9 cellular contexts compared by ENCODE assay signal in genomic region chr9:136362450-136362784, GRCh38. TPM values are rescaled to one million over a fixed set of nuclear protein-coding genes. Genes with fewer than 3 reads are reported as not detected.
A peak's percentile ranks its signal among the peaks of the same experiment; 100 is the strongest.
DNase-seq lines count a peak whose midpoint lies in the region; ATAC-seq and TF ChIP-seq lines count a peak whose summit lies in the region.
"Had no signal": no experiment of that assay in that cellular context is flagged by ENCODE, and none has a peak within 500 bp of the region (broad histone marks: within the 10 kb centered on the region; RNA-seq: fewer than 3 reads in every experiment).

No MANE protein-coding gene starts in this region.

- H3K4me3 Mint-ChIP-seq in MCF 10A (ENCODE audit: unreplicated experiment) = no peak overlapping the region
- peak overlapping the region; percentile 89 for H3K4me3 Mint-ChIP-seq in type B pancreatic cell

- H2AFZ ChIP-seq in mammary epithelial cell (ENCODE audit: low read depth, low read length) = no peak overlapping the region

- H3K36me3 Mint-ChIP-seq in MCF 10A (ENCODE audit: insufficient read depth, unreplicated experiment) (peaks cover 5% of the 10 kb centered on the region), type B pancreatic cell (no peaks in the 10 kb centered on the region)

- H3K27me3 Mint-ChIP-seq in MCF 10A (ENCODE audit: insufficient read depth, unreplicated experiment) (no peaks in the 10 kb centered on the region), type B pancreatic cell (no peaks in the 10 kb centered on the region)

- no peak overlapping the region for H3K27ac ChIP-seq in mammary epithelial cell (ENCODE audit: insufficient read depth, low read depth, low read length)
- peak overlapping the region; percentile 92 for H3K27ac ChIP-seq in lower lobe of right lung

- H4K20me1 ChIP-seq in mammary epithelial cell (ENCODE audit: insufficient read depth, low read length) = no peaks in the 10 kb centered on the region

- ATAC-seq in lower lobe of right lung (no peak), HG03095 (IDR thresholded peaks at IDR 0.05; ENCODE audit: unreplicated experiment) (no peak)

- no peak for DNase-seq in MCF 10A (ENCODE audit: unreplicated experiment)
- DNase-seq in mammary epithelial cell = no peak
- DNase-seq in adipocyte (ENCODE audit: low read depth) = no peak
- no peak for DNase-seq in lower lobe of right lung
- no peak for DNase-seq in type B pancreatic cell (ENCODE audit: extremely low spot score, unreplicated experiment)
- DNase-seq in COLO668 (lab: John Stamatoyannopoulos, UW; ENCODE audit: unreplicated experiment) = no peak
- no peak for DNase-seq in mucosa of gallbladder (ENCODE audit: low spot score)

- intact Hi-C loops in MCF 10A (cut with micrococcal nuclease) = no loop called here
- intact Hi-C loops in mammary epithelial cell (cut with micrococcal nuclease) = loop anchor here (5.0 kb wide), 1 partner anchor 35 kb away; the partner anchor contains the start of gene GPSM1
- intact Hi-C loops in lower lobe of right lung (cut with DNase I) = no loop called here

- H3K4me2 ChIP-seq in mammary epithelial cell (ENCODE audit: insufficient read depth, low read depth, low read length) = no peak overlapping the region

- CTCF ChIA-PET in MCF 10A (lab: Yijun Ruan, JAX) (interaction anchor here (0.6 to 2.0 kb wide), 9 partner anchors 13 to 1249 kb away, joined by 3 to 9 read pairs (median 4); no protein-coding TSS in a partner anchor), mammary epithelial cell (lab: Charles Lee; ENCODE audit: low non-redundant PET) (interaction anchor here (0.5 to 1.0 kb wide), 2 partner anchors 17 kb away, joined by 6 to 8 read pairs; no protein-coding TSS in a partner anchor)

- TSS peak; percentile 33 for BruUV-seq in MCF 10A (replicated peaks; lab: Mats Ljungman, UMichigan)
- BruUV-seq in mammary epithelial cell (replicated peaks; lab: Mats Ljungman, UMichigan) = no TSS peak

- H3K4me3 ChIP-seq in mammary epithelial cell (replicated peaks in 1 of 3; ENCODE audit: insufficient read depth in 1 of 3, low read depth in 2 of 3, low read length in 3 of 3) (no peak overlapping the region), adipocyte (ENCODE audit: low read length) (peak overlapping the region; percentile 63), lower lobe of right lung (no peak overlapping the region)

- no peaks in the 10 kb centered on the region for H3K27me3 ChIP-seq in mammary epithelial cell (ENCODE audit: insufficient read depth, low read length)
- H3K27me3 ChIP-seq in adipocyte (replicated peaks; ENCODE audit: control insufficient read depth, insufficient read depth, low read length) = no peaks in the 10 kb centered on the region
- H3K27me3 ChIP-seq in lower lobe of right lung (ENCODE audit: low read depth) = no peaks in the 10 kb centered on the region

- in situ Hi-C loops in mammary epithelial cell (cut with MboI; ENCODE audit: low sequenced_read_pairs in 2 of 2) = no loop called here

- H3K4me1 Mint-ChIP-seq in MCF 10A (ENCODE audit: insufficient read depth, unreplicated experiment) (no peaks in the 10 kb centered on the region), type B pancreatic cell (ENCODE audit: unreplicated experiment) (peaks cover 6% of the 10 kb centered on the region)

- H3K9me3 ChIP-seq in mammary epithelial cell (replicated peaks; ENCODE audit: insufficient read depth, low read length) (no peaks in the 10 kb centered on the region), adipocyte (ENCODE audit: control insufficient read depth, low read length) (no peaks in the 10 kb centered on the region), lower lobe of right lung (no peaks in the 10 kb centered on the region)

- 100% methylated on average over 3 of the region's 6 CpGs for WGBS in mammary epithelial cell (ENCODE audit: low coverage, missing lambda C conversion rate)

- dilution Hi-C loops in mammary epithelial cell (cut with HindIII; ENCODE audit: low sequenced_read_pairs) = no loop called here

- H3K9me3 Mint-ChIP-seq in MCF 10A (ENCODE audit: unreplicated experiment) (no peaks in the 10 kb centered on the region), type B pancreatic cell (no peaks in the 10 kb centered on the region)
- H3K9me3 Mint-ChIP-seq: activated T-helper 2 cell treated with anti-CD3 and anti-CD28 coated beads, Interferon-gamma antibody, Interleukin-2, Interleukin-4, amounts not matched to agents 10 μg/mL and 5 μg/mL and 100 μg/mL, durations not matched to agents 14 hours and 24 hours and 36 hours had no signal

- H3K4me1 ChIP-seq in mammary epithelial cell (ENCODE audit: insufficient read depth, low read length) = peaks cover 35% of the 10 kb centered on the region
- H3K4me1 ChIP-seq in adipocyte (ENCODE audit: control insufficient read depth, insufficient read depth, low read length) = peaks cover 26% of the 10 kb centered on the region
- H3K4me1 ChIP-seq in lower lobe of right lung = peaks cover 28% of the 10 kb centered on the region

- H3K9ac ChIP-seq in mammary epithelial cell (ENCODE audit: insufficient read depth, low read length) (no peak overlapping the region), adipocyte (ENCODE audit: low read length) (peak overlapping the region; percentile 69)

- H3K79me2 ChIP-seq in mammary epithelial cell (ENCODE audit: insufficient read depth, low read length) = no peaks in the 10 kb centered on the region

- H3K27ac Mint-ChIP-seq in MCF 10A (ENCODE audit: low read depth, unreplicated experiment) = peak overlapping the region; percentile 51
- peak overlapping the region; percentile 70 for H3K27ac Mint-ChIP-seq in type B pancreatic cell
- H3K27ac Mint-ChIP-seq: activated T-helper 2 cell treated with anti-CD3 and anti-CD28 coated beads, Interferon-gamma antibody, Interleukin-2, Interleukin-4, amounts not matched to agents 10 μg/mL and 5 μg/mL and 100 μg/mL, durations not matched to agents 14 hours and 24 hours and 36 hours had no signal

- TF ChIP-seq CTCF in MCF 10A (IDR thresholded peaks at IDR 0.05; ENCODE audit: unreplicated experiment) (no peak), mammary epithelial cell (conservative IDR thresholded peaks at IDR 0.05 in 1 of 2, IDR thresholded peaks at IDR 0.05 in 1 of 2; ENCODE audit: extremely low read depth in 1 of 2, insufficient read depth in 1 of 2, low read depth in 1 of 2, low read length in 2 of 2) (no peak), lower lobe of right lung (IDR thresholded peaks at IDR 0.05) (no peak), type B pancreatic cell (conservative IDR thresholded peaks at IDR 0.05) (no peak)

- POLR2A ChIA-PET in MCF 10A (lab: Yijun Ruan, JAX) = interaction anchor here (0.5 to 2.1 kb wide), 10 partner anchors 8 to 401 kb away, joined by 3 to 15 read pairs (median 4); partner anchors contain the start of genes GPSM1, SNAPC4 and UBAC1

- H3K36me3 ChIP-seq in mammary epithelial cell (ENCODE audit: insufficient read depth, low read length) = no peaks in the 10 kb centered on the region
- H3K36me3 ChIP-seq in adipocyte (ENCODE audit: control insufficient read depth, insufficient read depth, low read length, severe bottlenecking) = no peaks in the 10 kb centered on the region
- peaks cover 9% of the 10 kb centered on the region for H3K36me3 ChIP-seq in lower lobe of right lung

RNA-seq across cellular contexts. Expression of gene DNLZ, which starts 1.1 kb away (rescaled TPM):
- total RNA-seq in MCF 10A (2022) (24.5 and 30.5 TPM in 2 replicates), mammary epithelial cell (10 to 100 TPM; 11.7 to 33.9 TPM), lower lobe of right lung (12.9 TPM), type B pancreatic cell (ENCODE audit: low replicate concordance) (10.4 and 14.0 TPM in 2 replicates), mucosa of gallbladder (16.4 TPM)
- polyA plus RNA-seq in mammary epithelial cell = 13.8 TPM
- not detected for polyA minus RNA-seq in mammary epithelial cell

RNA-seq across cellular contexts. Expression of gene CARD9, which starts 11.1 kb away (rescaled TPM):
- total RNA-seq in MCF 10A (2022) (0.33 and 0.69 TPM in 2 replicates), mammary epithelial cell (1 to 10 TPM in 1 of 2 donors, under 1 TPM in 1; 0.47 to 1.0 TPM), lower lobe of right lung (15.0 TPM), type B pancreatic cell (ENCODE audit: low replicate concordance) (2.0 and 2.6 TPM in 2 replicates), mucosa of gallbladder (8.2 TPM)
- polyA plus RNA-seq in mammary epithelial cell = 0.14 TPM
- polyA minus RNA-seq in mammary epithelial cell = not detected

RNA-seq across cellular contexts. Expression of gene GPSM1, which starts 35.1 kb away (rescaled TPM):
- total RNA-seq in MCF 10A (2022) (15.5 and 16.4 TPM in 2 replicates), mammary epithelial cell (10 to 100 TPM; 34.3 to 34.4 TPM), lower lobe of right lung (19.2 TPM), type B pancreatic cell (ENCODE audit: low replicate concordance) (29.2 and 56.2 TPM in 2 replicates), mucosa of gallbladder (24.6 TPM)
- polyA plus RNA-seq in mammary epithelial cell = 9.1 TPM
- polyA minus RNA-seq in mammary epithelial cell = 2.2 TPM

RNA-seq across cellular contexts. Expression of gene SNAPC4, which starts 37.6 kb away (rescaled TPM):
- total RNA-seq in MCF 10A (2022) = 9.6 and 9.9 TPM in 2 replicates
- total RNA-seq in mammary epithelial cell = 1 to 10 TPM; 7.0 to 9.2 TPM
- 2.9 TPM for polyA plus RNA-seq in mammary epithelial cell
- 0.52 TPM for polyA minus RNA-seq in mammary epithelial cell
- total RNA-seq in lower lobe of right lung = 7.4 TPM
- 14.4 and 15.7 TPM in 2 replicates for total RNA-seq in type B pancreatic cell (ENCODE audit: low replicate concordance)
- total RNA-seq in mucosa of gallbladder = 9.1 TPM

RNA-seq across cellular contexts. Expression of gene ENTR1, which starts 48.0 kb away (rescaled TPM):
- total RNA-seq in MCF 10A (2022) = 58.9 and 82.2 TPM in 2 replicates
- total RNA-seq in mammary epithelial cell = 10 to 100 TPM; 28.5 to 62.0 TPM
- 37.1 TPM for polyA plus RNA-seq in mammary epithelial cell
- polyA minus RNA-seq in mammary epithelial cell = 38.7 TPM
- 34.3 TPM for total RNA-seq in lower lobe of right lung
- 49.4 and 77.9 TPM in 2 replicates for total RNA-seq in type B pancreatic cell (ENCODE audit: low replicate concordance)
- 38.8 TPM for total RNA-seq in mucosa of gallbladder
